Comparison of ENCODE assay signal across 14 cellular contexts in the genomic region with DNA sequence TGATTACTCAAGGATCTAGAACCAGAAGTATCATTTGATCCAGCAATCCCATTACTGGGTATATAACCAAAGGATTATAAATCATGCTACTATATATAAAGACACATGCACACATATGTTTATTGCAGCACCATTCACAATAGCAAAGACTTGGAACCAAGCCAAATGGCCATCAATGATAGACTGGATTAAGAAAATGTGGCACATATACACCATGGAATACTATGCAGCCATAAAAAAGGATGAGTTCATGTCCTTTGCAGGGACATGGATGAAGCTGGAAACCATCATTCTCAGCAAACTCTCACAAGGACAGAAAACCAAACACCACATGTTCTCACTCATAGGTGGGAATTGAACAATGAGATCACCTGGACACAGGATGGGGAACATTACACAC. TPM values are rescaled to one million over a fixed set of nuclear protein-coding genes. Genes with fewer than 3 reads are reported as not detected.
"Had no signal": no experiment of that assay in that cellular context is flagged by ENCODE, and none has a peak within 500 bp of the region (broad histone marks: within the 10 kb centered on the region; RNA-seq: fewer than 3 reads in every experiment).

No MANE protein-coding gene starts in this region.

RNA-seq across cellular contexts. Expression of a gene that starts 40.9 kb away (rescaled TPM):
- total RNA-seq: activated B cell treated with CpG ODN at 0.5 μM for 24 hours; activated CD4-positive, alpha-beta memory T cell treated with anti-CD3 and anti-CD28 coated beads for 36 hours; activated CD4-positive, alpha-beta memory T cell treated with anti-CD3 and anti-CD28 coated beads, Interleukin-2, amount 10 ng/mL, durations not matched to agents 7 days and 5 days; activated CD4-positive, alpha-beta T cell treated with anti-CD3 and anti-CD28 coated beads for 36 hours; activated CD4-positive, alpha-beta T cell treated with anti-CD3 and anti-CD28 coated beads, Interleukin-2, amount 10 ng/mL, durations not matched to agents 24 days and 14 days; activated CD4-positive, alpha-beta T cell treated with anti-CD3 and anti-CD28 coated beads, Interleukin-2, amount 10 ng/mL, durations not matched to agents 7 days and 5 days; activated CD8-positive, alpha-beta memory T cell treated with anti-CD3 and anti-CD28 coated beads for 36 hours; activated CD8-positive, alpha-beta memory T cell treated with anti-CD3 and anti-CD28 coated beads, Interleukin-2, amount 10 ng/mL, durations not matched to agents 7 days and 5 days; activated CD8-positive, alpha-beta T cell treated with anti-CD3 and anti-CD28 coated beads for 36 hours; activated CD8-positive, alpha-beta T cell treated with anti-CD3 and anti-CD28 coated beads, Interleukin-2, amount 10 ng/mL, durations not matched to agents 7 days and 5 days; T-helper 1 cell treated with Interleukin-12 subunit alpha and Interleukin-12 subunit beta and Interleukin-4 antibody, amounts not matched to agents 30 ng/mL and 1 ng/mL, for 36 hours; T-helper 17 cell; T-helper 2 cell treated with Interferon-gamma antibody and Interleukin-4, amounts not matched to agents 100 ng/mL and 5 ng/mL, for 36 hours; WTC11 had no signal
